20 cellular contexts compared by ENCODE assay signal in the genomic region with DNA sequence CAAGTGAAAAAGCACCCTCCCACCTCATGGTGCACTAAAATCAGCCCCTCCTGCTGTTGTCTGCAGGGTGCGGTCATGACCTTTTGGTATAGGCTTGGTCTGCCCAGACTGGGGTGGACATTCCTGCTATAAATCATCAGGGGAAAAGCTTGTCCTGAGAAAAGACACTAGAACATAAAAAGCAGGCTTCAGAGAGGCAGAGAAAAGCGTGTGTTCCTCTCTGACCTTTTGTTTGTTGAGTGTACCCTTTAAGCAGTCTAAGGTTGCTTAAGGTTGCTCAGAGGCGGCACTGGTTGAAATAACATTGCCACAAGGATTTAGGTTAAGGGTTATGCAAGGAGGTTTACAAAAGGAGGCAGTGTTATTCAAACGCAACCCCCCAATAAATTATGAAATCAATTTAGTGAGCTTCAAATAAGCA. TPM values are rescaled to one million over a fixed set of nuclear protein-coding genes. Genes with fewer than 3 reads are reported as not detected.
DNase-seq lines count a peak whose midpoint lies in the region; ATAC-seq and TF ChIP-seq lines count a peak whose summit lies in the region.
"Had no signal": no experiment of that assay in that cellular context is flagged by ENCODE, and none has a peak within 500 bp of the region (broad histone marks: within the 10 kb centered on the region; RNA-seq: fewer than 3 reads in every experiment).

No MANE protein-coding gene starts in this region.

- H3K27me3 ChIP-seq in cardiac muscle cell (no peaks in the 10 kb centered on the region), right lobe of liver (no peaks in the 10 kb centered on the region)
- H3K27me3 ChIP-seq: ascending aorta, upper lobe of left lung had no signal

- no peak for TF ChIP-seq CTCF in cardiac muscle cell (IDR thresholded peaks at IDR 0.05; ENCODE audit: low read depth, low read length)
- no peak for TF ChIP-seq CTCF in VCaP (conservative IDR thresholded peaks at IDR 0.05)
- no peak for TF ChIP-seq CTCF in right lobe of liver (IDR thresholded peaks at IDR 0.05)
- no peak for TF ChIP-seq CTCF in type B pancreatic cell (conservative IDR thresholded peaks at IDR 0.05)

- H3K27me3 Mint-ChIP-seq in type B pancreatic cell, result peaks cover 12% of the 10 kb centered on the region
- H3K27me3 Mint-ChIP-seq: CD4-positive, alpha-beta T cell had no signal

- no peaks in the 10 kb centered on the region for H3K9me3 ChIP-seq in cardiac muscle cell (ENCODE audit: low read depth)
- H3K9me3 ChIP-seq in right lobe of liver, result no peaks in the 10 kb centered on the region
- H3K9me3 ChIP-seq: ascending aorta, prostate gland, upper lobe of left lung had no signal

- intact Hi-C loops in Right ventricle myocardium superior (cut with DNase I) (no loop called here), right lobe of liver (cut with DNase I) (no loop called here)

- no peak overlapping the region for H3K27ac Mint-ChIP-seq in type B pancreatic cell
- H3K27ac Mint-ChIP-seq: CD4-positive, alpha-beta T cell; T-helper 2 cell treated with Interferon-gamma antibody and Interleukin-4, amounts not matched to agents 5 μg/mL and 100 μg/mL, for 36 hours had no signal

- H3K36me3 Mint-ChIP-seq in type B pancreatic cell, result no peaks in the 10 kb centered on the region

- no peak overlapping the region for H3K4me3 ChIP-seq in cardiac muscle cell
- H3K4me3 ChIP-seq in right lobe of liver, result no peak overlapping the region
- H3K4me3 ChIP-seq: ascending aorta, prostate gland, upper lobe of left lung had no signal

- H3K27ac ChIP-seq in cardiac muscle cell, result peak overlapping the region; percentile 67
- H3K27ac ChIP-seq in VCaP, result peak overlapping the region; percentile 68
- peak overlapping the region in 2 of 3 donors; percentile 70 to 71 for H3K27ac ChIP-seq in right lobe of liver
- H3K27ac ChIP-seq: ascending aorta, prostate gland, upper lobe of left lung had no signal

- DNase-seq in cardiac muscle cell (ENCODE audit: low read depth in 1 of 2, low spot score in 1 of 2) (peak; percentile 34 to 51), Right ventricle myocardium superior (no peak), right lobe of liver (no peak), type B pancreatic cell (ENCODE audit: extremely low spot score, unreplicated experiment) (no peak), NCI-H2196 treated with DMSO at 0.1 percent for 48 hours (lab: John Stamatoyannopoulos, UW; ENCODE audit: unreplicated experiment) (no peak), NCI-H1105 treated with DMSO at 0.1 percent for 48 hours (lab: John Stamatoyannopoulos, UW) (no peak), NCI-H187 treated with DMSO at 0.1 percent for 48 hours (lab: John Stamatoyannopoulos, UW) (no peak)
- DNase-seq: kidney glomerular epithelial cell, NCI-H2029 had no signal

- TF ChIP-seq POLR2A in right lobe of liver (IDR thresholded peaks at IDR 0.05), result no peak

- H3K36me3 ChIP-seq in cardiac muscle cell (no peaks in the 10 kb centered on the region), right lobe of liver (no peaks in the 10 kb centered on the region)
- H3K36me3 ChIP-seq: ascending aorta, prostate gland, upper lobe of left lung had no signal

- ATAC-seq in Right ventricle myocardium superior (ENCODE audit: poor library complexity) (no peak), right lobe of liver (peak; percentile 13 to 54 (median 47))
- ATAC-seq: stimulated activated naive CD8-positive, alpha-beta T cell treated with anti-CD3 and anti-CD28 coated beads, Interleukin-15, Interleukin-2, amounts not matched to agents 100 U/mL and 50 U/mL, for 24 hours had no signal

- H3K4me1 Mint-ChIP-seq in type B pancreatic cell (ENCODE audit: unreplicated experiment), result peaks cover 21% of the 10 kb centered on the region

- H3K4me3 Mint-ChIP-seq in type B pancreatic cell, result peak overlapping the region; percentile 37
- H3K4me3 Mint-ChIP-seq: CD4-positive, alpha-beta T cell; T-helper 2 cell treated with Interferon-gamma antibody and Interleukin-4, amounts not matched to agents 5 μg/mL and 100 μg/mL, for 36 hours had no signal

- peaks cover 11% of the 10 kb centered on the region for H3K4me1 ChIP-seq in cardiac muscle cell (ENCODE audit: low read depth)
- peaks cover 0 to 29% (median 14%) of the 10 kb centered on the region in 4 donors for H3K4me1 ChIP-seq in right lobe of liver
- H3K4me1 ChIP-seq: ascending aorta, prostate gland had no signal

- H3K9me3 Mint-ChIP-seq in type B pancreatic cell, result no peaks in the 10 kb centered on the region
- H3K9me3 Mint-ChIP-seq: T-helper 2 cell treated with Interferon-gamma antibody and Interleukin-4, amounts not matched to agents 5 μg/mL and 100 μg/mL, for 36 hours had no signal

- 15% methylated on average over 4 of the region's 4 CpGs for WGBS in right lobe of liver (ENCODE audit: insufficient coverage, low coverage, low lambda C conversion rate, missing lambda C conversion rate)

RNA-seq across cellular contexts. Expression of a gene that starts 43.5 kb away (rescaled TPM):
- total RNA-seq in cardiac muscle cell (not detected in 2 replicates), Right ventricle myocardium superior (0.22 TPM), right lobe of liver (1 to 10 TPM in 4 of 6 experiments, under 1 TPM in 2; 0.51 to 2.9 (median 1.3) TPM), type B pancreatic cell (ENCODE audit: low replicate concordance) (not detected in 2 replicates)
- polyA plus RNA-seq in cardiac muscle cell, result 0.06 TPM in 1 of 2 replicates, not detected in the other
- total RNA-seq: A673; CD4-positive, alpha-beta T cell; H7; myocyte; NCI-H460 had no signal

RNA-seq across cellular contexts. Expression of a gene that starts 57.5 kb away (rescaled TPM):
- total RNA-seq in cardiac muscle cell, result 43.4 and 47.7 TPM in 2 replicates
- polyA plus RNA-seq in cardiac muscle cell, result 13.7 and 21.6 TPM in 2 replicates
- 10.5 TPM for total RNA-seq in Right ventricle myocardium superior
- 10 to 100 TPM; 15.2 to 35.8 (median 29.9) TPM for total RNA-seq in right lobe of liver
- 32.1 and 38.6 TPM in 2 replicates for total RNA-seq in type B pancreatic cell (ENCODE audit: low replicate concordance)
- total RNA-seq: CD4-positive, alpha-beta T cell had no signal

Comparison
In these comparisons a context has a peak if more than half of its experiments do, and no peak if none do; other contexts are left out.
1. DNase-seq: peak in cardiac muscle cell (2 of 2); none in Right ventricle myocardium superior (single experiment), right lobe of liver (0 of 3), type B pancreatic cell (single experiment), NCI-H2196 treated with DMSO at 0.1 percent for 48 hours (single experiment), NCI-H1105 treated with DMSO at 0.1 percent for 48 hours (single experiment) and NCI-H187 treated with DMSO at 0.1 percent for 48 hours (single experiment).
2. Peak in every context shown above with its lines, with median percentiles within 50 percentile points of each other: H3K27ac ChIP-seq.